In the genomic region with DNA sequence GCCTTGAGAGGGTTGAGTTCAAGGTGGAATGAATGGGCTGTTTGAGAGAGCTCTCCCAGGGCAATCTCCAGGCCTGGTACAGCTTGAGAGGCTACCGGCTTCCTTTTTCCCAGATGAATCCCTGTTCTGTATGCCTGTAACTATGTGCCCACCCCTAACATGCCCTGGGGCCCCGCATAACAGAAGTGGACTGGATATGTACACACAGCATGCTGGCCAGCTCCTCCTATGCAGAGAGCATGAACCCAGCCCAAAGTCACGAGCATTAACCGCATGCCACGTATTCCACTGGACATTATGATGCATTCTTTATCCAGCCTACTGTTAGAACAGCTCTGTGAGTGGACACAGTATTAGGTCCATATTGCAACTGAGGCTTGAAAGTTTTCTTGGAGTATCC, we compare ENCODE assay signal across 15 cellular contexts. TPM values are rescaled to one million over a fixed set of nuclear protein-coding genes. Genes with fewer than 3 reads are reported as not detected.
DNase-seq lines count a peak whose midpoint lies in the region; ATAC-seq and TF ChIP-seq lines count a peak whose summit lies in the region.
"Had no signal": no experiment of that assay in that cellular context is flagged by ENCODE, and none has a peak within 500 bp of the region (broad histone marks: within the 10 kb centered on the region; RNA-seq: fewer than 3 reads in every experiment).

No MANE protein-coding gene starts in this region.

- H3K9me3 ChIP-seq in lower lobe of right lung (no peaks in the 10 kb centered on the region), tibial nerve (peaks cover 0 to 6% (median 0%) of the 10 kb centered on the region in 4 donors)
- H3K9me3 ChIP-seq: prostate gland, SJCRH30 had no signal

- H3K4me3 Mint-ChIP-seq in HFFc6 (0 out of 2 replicates have a peak overlapping the region, but pooled peaks have one; percentile 26), chondrocyte (ENCODE audit: unreplicated experiment) (no peak overlapping the region)
- H3K4me3 Mint-ChIP-seq in stimulated activated naive B cell treated with anti-CD40 and anti-IgM and Interleukin-4, amounts not matched to agents 10 μg/mL and 1 μg/mL and 100 μg/mL, for 72 hours: no peak overlapping the region
- H3K4me3 Mint-ChIP-seq: activated T-cell treated with anti-CD3 and anti-CD28 coated beads, Interleukin-2, amount 50 U/mL, for 24 hours; central memory CD8-positive, alpha-beta T cell had no signal

- TF ChIP-seq CTCF in HFFc6 (IDR thresholded peaks at IDR 0.05): no peak
- no peak for TF ChIP-seq CTCF in chondrocyte (IDR thresholded peaks at IDR 0.05)
- no peak for TF ChIP-seq CTCF in lower lobe of right lung (IDR thresholded peaks at IDR 0.05)
- TF ChIP-seq CTCF in tibial nerve (IDR thresholded peaks at IDR 0.05): no peak

- 13 to 61% methylated on average over 5 of the region's 5 CpGs for WGBS in tibial nerve, 2 donors

- peaks cover 12% of the 10 kb centered on the region for H3K36me3 Mint-ChIP-seq in HFFc6 (ENCODE audit: low read depth)
- peaks cover 1% of the 10 kb centered on the region for H3K36me3 Mint-ChIP-seq in chondrocyte (ENCODE audit: low read depth)
- peaks cover 4 to 7% of the 10 kb centered on the region in 2 donors for H3K36me3 Mint-ChIP-seq in stimulated activated naive B cell treated with anti-CD40 and anti-IgM and Interleukin-4, amounts not matched to agents 10 μg/mL and 1 μg/mL and 100 μg/mL, for 72 hours

- H3K4me3 ChIP-seq in lower lobe of right lung (no peak overlapping the region), tibial nerve (no peak overlapping the region)
- H3K4me3 ChIP-seq: prostate gland, SJCRH30 had no signal

- no peak for TF ChIP-seq POLR2A in tibial nerve (IDR thresholded peaks at IDR 0.05)

- H3K36me3 ChIP-seq in lower lobe of right lung: no peaks in the 10 kb centered on the region
- no peaks in the 10 kb centered on the region for H3K36me3 ChIP-seq in tibial nerve
- H3K36me3 ChIP-seq: prostate gland, SJCRH30 had no signal

- no peaks in the 10 kb centered on the region for H3K4me1 ChIP-seq in lower lobe of right lung
- peaks cover 0 to 19% (median 3%) of the 10 kb centered on the region in 4 donors for H3K4me1 ChIP-seq in tibial nerve
- H3K4me1 ChIP-seq: prostate gland, SJCRH30 had no signal

- peak; percentile 36 to 43 for ATAC-seq in lower lobe of right lung
- ATAC-seq in stimulated activated naive B cell treated with anti-CD40 and anti-IgM and Interleukin-4, amounts not matched to agents 10 μg/mL and 1 μg/mL and 100 μg/mL, for 72 hours (replicated peaks): no peak

- TF ChIP-seq EP300 in tibial nerve (IDR thresholded peaks at IDR 0.05): no peak

- H3K27ac Mint-ChIP-seq in HFFc6 (peak overlapping the region; percentile 92), chondrocyte (ENCODE audit: unreplicated experiment) (peak overlapping the region; percentile 78)
- H3K27ac Mint-ChIP-seq in stimulated activated naive B cell treated with anti-CD40 and anti-IgM and Interleukin-4, amounts not matched to agents 10 μg/mL and 1 μg/mL and 100 μg/mL, for 72 hours: peak overlapping the region; percentile 65
- H3K27ac Mint-ChIP-seq: activated T-cell treated with anti-CD3 and anti-CD28 coated beads, Interleukin-2, amount 50 U/mL, for 24 hours had no signal

- H3K4me1 Mint-ChIP-seq in HFFc6 (ENCODE audit: low read depth) (peaks cover 28% of the 10 kb centered on the region), chondrocyte (ENCODE audit: low read depth) (peaks cover 24% of the 10 kb centered on the region)
- H3K4me1 Mint-ChIP-seq in stimulated activated naive B cell treated with anti-CD40 and anti-IgM and Interleukin-4, amounts not matched to agents 10 μg/mL and 1 μg/mL and 100 μg/mL, for 72 hours: peaks cover 13 to 17% of the 10 kb centered on the region in 2 donors
- H3K4me1 Mint-ChIP-seq: central memory CD8-positive, alpha-beta T cell had no signal

- H3K9me3 Mint-ChIP-seq in HFFc6 (peaks cover 14% of the 10 kb centered on the region), chondrocyte (ENCODE audit: low read depth) (peaks cover 9% of the 10 kb centered on the region)
- peaks cover 5% of the 10 kb centered on the region in 2 donors for H3K9me3 Mint-ChIP-seq in stimulated activated naive B cell treated with anti-CD40 and anti-IgM and Interleukin-4, amounts not matched to agents 10 μg/mL and 1 μg/mL and 100 μg/mL, for 72 hours
- H3K9me3 Mint-ChIP-seq: central memory CD8-positive, alpha-beta T cell had no signal

- H3K27me3 Mint-ChIP-seq in HFFc6 (ENCODE audit: insufficient read depth) (no peaks in the 10 kb centered on the region; the same call in none of the 2 replicates), chondrocyte (ENCODE audit: low read depth) (no peaks in the 10 kb centered on the region)
- H3K27me3 Mint-ChIP-seq in stimulated activated naive B cell treated with anti-CD40 and anti-IgM and Interleukin-4, amounts not matched to agents 10 μg/mL and 1 μg/mL and 100 μg/mL, for 72 hours: no peaks in the 10 kb centered on the region
- H3K27me3 Mint-ChIP-seq: activated T-cell treated with anti-CD3 and anti-CD28 coated beads, Interleukin-2, amount 50 U/mL, for 24 hours; central memory CD8-positive, alpha-beta T cell had no signal

- H3K27me3 ChIP-seq in lower lobe of right lung (ENCODE audit: low read depth) (no peaks in the 10 kb centered on the region), tibial nerve (no peaks in the 10 kb centered on the region)
- H3K27me3 ChIP-seq: SJCRH30 had no signal

- H3K27ac ChIP-seq in lower lobe of right lung (no peak overlapping the region), tibial nerve (peak overlapping the region in 2 of 4 donors; percentile 20 to 26)
- H3K27ac ChIP-seq: C4-2B, prostate gland, SJCRH30 had no signal

- intact Hi-C loops in lower lobe of right lung (cut with DNase I): no loop called here

- DNase-seq in HFFc6 (peak; percentile 88), chondrocyte (ENCODE audit: low spot score) (no peak), lower lobe of right lung (no peak), kidney glomerular epithelial cell (lab: John Stamatoyannopoulos, UW) (no peak), tibial nerve (ENCODE audit: low spot score in 2 of 2) (no peak), NCI-H82 (lab: John Stamatoyannopoulos, UW) (no peak)
- DNase-seq in stimulated activated naive B cell treated with anti-CD40 and anti-IgM and Interleukin-4, amounts not matched to agents 10 μg/mL and 1 μg/mL and 100 μg/mL, for 72 hours: no peak
- DNase-seq: activated CD4-positive, alpha-beta T cell treated with anti-CD3 and anti-CD28 coated beads, Interleukin-2, amount 50 U/mL, for 1 hour; activated T-cell treated with anti-CD3 and anti-CD28 coated beads, Interleukin-2, amount 50 U/mL, for 24 hours; DND-41; NCI-H146; SJCRH30 had no signal

RNA-seq across cellular contexts. Expression of a gene that starts 43.5 kb away (rescaled TPM):
- 10 to 100 TPM; 37.1 to 46.3 (median 38.3) TPM for total RNA-seq in HFFc6 (2021; fragmentation: NEBNext Ultra II Directional; extraction: Animal tissue kit (Norgen Biotek cat#: 25700))
- total RNA-seq in chondrocyte: 56.0 to 61.9 TPM (median 56.7 TPM) in 3 replicates
- 44.3 TPM for total RNA-seq in lower lobe of right lung
- total RNA-seq in tibial nerve: 10 to 100 TPM; 52.4 to 69.2 (median 60.7) TPM

Comparison
In these comparisons a context has a peak if more than half of its experiments do, and no peak if none do; other contexts are left out.
1. ATAC-seq: peak in lower lobe of right lung (2 of 2); none in stimulated activated naive B cell treated with anti-CD40 and anti-IgM and Interleukin-4, amounts not matched to agents 10 μg/mL and 1 μg/mL and 100 μg/mL, for 72 hours (0 of 2).
2. Peak in every context shown above with its lines, with median percentiles within 50 percentile points of each other: H3K27ac Mint-ChIP-seq.